Comparison of ENCODE assay signal across 1 cellular context in the genomic region with DNA sequence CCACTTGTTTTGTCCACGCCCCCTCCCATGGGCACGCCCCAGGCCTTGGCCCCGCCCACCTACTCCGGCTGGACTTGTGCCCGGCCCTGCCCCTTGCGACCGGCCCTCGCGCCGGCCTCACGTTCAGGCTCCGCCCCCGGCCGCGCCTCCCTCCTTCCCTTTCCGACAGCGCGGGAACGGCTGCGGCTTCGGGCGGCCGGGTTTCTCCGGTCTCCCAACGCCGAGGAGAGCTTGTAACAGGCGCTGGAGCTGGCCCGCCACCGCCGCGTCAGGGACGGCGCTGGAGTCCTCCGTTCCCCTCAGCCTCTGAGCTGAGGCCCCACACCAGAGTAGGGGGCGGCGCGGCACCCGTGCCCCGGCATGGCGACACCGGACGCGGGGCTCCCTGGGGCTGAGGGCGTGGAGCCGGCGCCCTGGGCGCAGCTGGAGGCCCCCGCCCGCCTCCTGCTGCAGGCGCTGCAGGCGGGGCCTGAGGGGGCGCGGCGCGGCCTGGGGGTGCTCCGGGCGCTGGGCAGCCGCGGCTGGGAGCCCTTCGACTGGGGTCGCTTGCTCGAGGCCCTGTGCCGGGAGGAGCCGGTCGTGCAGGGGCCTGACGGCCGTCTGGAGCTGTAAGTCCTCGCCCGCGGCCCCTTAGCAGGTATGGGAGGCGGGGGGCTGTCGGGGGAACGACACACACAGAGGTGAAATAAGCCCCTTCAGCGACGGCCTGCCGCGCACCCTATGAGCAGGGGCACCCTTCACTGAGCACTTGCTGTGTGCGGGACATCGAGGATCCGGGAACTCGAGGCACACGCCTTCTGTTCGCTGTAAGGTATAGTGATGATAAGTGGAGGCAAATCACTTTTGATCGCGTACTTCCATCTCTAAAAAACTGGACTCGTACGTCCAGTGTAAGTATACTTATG.
TF ChIP-seq lines count a peak whose summit lies in the region.

A gene with protein sequence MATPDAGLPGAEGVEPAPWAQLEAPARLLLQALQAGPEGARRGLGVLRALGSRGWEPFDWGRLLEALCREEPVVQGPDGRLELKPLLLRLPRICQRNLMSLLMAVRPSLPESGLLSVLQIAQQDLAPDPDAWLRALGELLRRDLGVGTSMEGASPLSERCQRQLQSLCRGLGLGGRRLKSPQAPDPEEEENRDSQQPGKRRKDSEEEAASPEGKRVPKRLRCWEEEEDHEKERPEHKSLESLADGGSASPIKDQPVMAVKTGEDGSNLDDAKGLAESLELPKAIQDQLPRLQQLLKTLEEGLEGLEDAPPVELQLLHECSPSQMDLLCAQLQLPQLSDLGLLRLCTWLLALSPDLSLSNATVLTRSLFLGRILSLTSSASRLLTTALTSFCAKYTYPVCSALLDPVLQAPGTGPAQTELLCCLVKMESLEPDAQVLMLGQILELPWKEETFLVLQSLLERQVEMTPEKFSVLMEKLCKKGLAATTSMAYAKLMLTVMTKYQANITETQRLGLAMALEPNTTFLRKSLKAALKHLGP (plus strand): TSS at position 153 of the 905 bp plus-strand sequence. CDS start 208 bp downstream, at position 361.

TF ChIP-seq in GM12878, 131 proteins besides CTCF, POLR2A, EP300 and RAD21 (continued from another document and continues in another):
- TF ChIP-seq, protein P1, sequence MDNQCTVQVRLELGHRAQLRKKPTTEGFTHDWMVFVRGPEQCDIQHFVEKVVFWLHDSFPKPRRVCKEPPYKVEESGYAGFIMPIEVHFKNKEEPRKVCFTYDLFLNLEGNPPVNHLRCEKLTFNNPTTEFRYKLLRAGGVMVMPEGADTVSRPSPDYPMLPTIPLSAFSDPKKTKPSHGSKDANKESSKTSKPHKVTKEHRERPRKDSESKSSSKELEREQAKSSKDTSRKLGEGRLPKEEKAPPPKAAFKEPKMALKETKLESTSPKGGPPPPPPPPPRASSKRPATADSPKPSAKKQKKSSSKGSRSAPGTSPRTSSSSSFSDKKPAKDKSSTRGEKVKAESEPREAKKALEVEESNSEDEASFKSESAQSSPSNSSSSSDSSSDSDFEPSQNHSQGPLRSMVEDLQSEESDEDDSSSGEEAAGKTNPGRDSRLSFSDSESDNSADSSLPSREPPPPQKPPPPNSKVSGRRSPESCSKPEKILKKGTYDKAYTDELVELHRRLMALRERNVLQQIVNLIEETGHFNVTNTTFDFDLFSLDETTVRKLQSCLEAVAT (IDR thresholded peaks at IDR 0.05): no peak
- TF ChIP-seq ZNF207 (IDR thresholded peaks at IDR 0.05; ENCODE audit: borderline replicate concordance) (peak; percentile 73; the same call in 1 of the 2 replicates), MEF2A (IDR thresholded peaks at IDR 0.05; ENCODE audit: insufficient read depth, low read depth, low read length) (no peak), SIX5 (IDR thresholded peaks at IDR 0.05; ENCODE audit: low read depth, low read length, severe bottlenecking) (no peak), SRF (IDR thresholded peaks at IDR 0.05; ENCODE audit: low read depth in 2 of 2, low read length in 2 of 2) (peak in 1 of 2 experiments; percentile 23; a peak in 1 of 4 replicates), KLF5 (IDR thresholded peaks at IDR 0.05; ENCODE audit: partially characterized antibody) (peak; percentile 30), YY1 (IDR thresholded peaks at IDR 0.05; ENCODE audit: low read depth, low read length) (0 out of 2 replicates have a peak, but pooled peaks have one; percentile 15), IRF4 (IDR thresholded peaks at IDR 0.05; ENCODE audit: low read depth, low read length) (no peak), GATAD2B (conservative IDR thresholded peaks at IDR 0.05; ENCODE audit: low read depth) (peak; percentile 84), NR2F1 (conservative IDR thresholded peaks at IDR 0.05) (peak; percentile 56; the same call in 1 of the 2 replicates), RBBP5 (conservative IDR thresholded peaks at IDR 0.05) (no peak), SREBF2 (IDR thresholded peaks at IDR 0.05; ENCODE audit: low read length) (no peak), MYB (IDR thresholded peaks at IDR 0.05; ENCODE audit: borderline replicate concordance, low read depth, low read length) (no peak), HDGF (IDR thresholded peaks at IDR 0.05) (peak; percentile 54; the same call in 1 of the 2 replicates), ESRRA (IDR thresholded peaks at IDR 0.05; ENCODE audit: low read length) (no peak), SUPT20H (IDR thresholded peaks at IDR 0.05; ENCODE audit: borderline replicate concordance, control insufficient read depth, low read depth, low read length) (no peak), FOXK2 (IDR thresholded peaks at IDR 0.05) (no peak), ZBED1 (IDR thresholded peaks at IDR 0.05; ENCODE audit: borderline replicate concordance) (no peak), MYC (IDR thresholded peaks at IDR 0.05; ENCODE audit: insufficient read depth, insufficient read length, insufficient replicate concordance, low read length, severe bottlenecking) (no peak), ZSCAN29 (IDR thresholded peaks at IDR 0.05) (no peak), HDAC2 (IDR thresholded peaks at IDR 0.05) (no peak), MTA3 (IDR thresholded peaks at IDR 0.05; ENCODE audit: borderline replicate concordance, low read length) (no peak), ZNF217 (IDR thresholded peaks at IDR 0.05) (0 out of 2 replicates have a peak, but pooled peaks have one; percentile 47), MEF2B (IDR thresholded peaks at IDR 0.05; ENCODE audit: partially characterized antibody, poor library complexity, severe bottlenecking) (no peak), RFX5 (IDR thresholded peaks at IDR 0.05; ENCODE audit: low read depth, low read length) (no peak), CHD4 (IDR thresholded peaks at IDR 0.05) (no peak), LARP7 (IDR thresholded peaks at IDR 0.05) (peak; percentile 88)
- TF ChIP-seq, protein P2, sequence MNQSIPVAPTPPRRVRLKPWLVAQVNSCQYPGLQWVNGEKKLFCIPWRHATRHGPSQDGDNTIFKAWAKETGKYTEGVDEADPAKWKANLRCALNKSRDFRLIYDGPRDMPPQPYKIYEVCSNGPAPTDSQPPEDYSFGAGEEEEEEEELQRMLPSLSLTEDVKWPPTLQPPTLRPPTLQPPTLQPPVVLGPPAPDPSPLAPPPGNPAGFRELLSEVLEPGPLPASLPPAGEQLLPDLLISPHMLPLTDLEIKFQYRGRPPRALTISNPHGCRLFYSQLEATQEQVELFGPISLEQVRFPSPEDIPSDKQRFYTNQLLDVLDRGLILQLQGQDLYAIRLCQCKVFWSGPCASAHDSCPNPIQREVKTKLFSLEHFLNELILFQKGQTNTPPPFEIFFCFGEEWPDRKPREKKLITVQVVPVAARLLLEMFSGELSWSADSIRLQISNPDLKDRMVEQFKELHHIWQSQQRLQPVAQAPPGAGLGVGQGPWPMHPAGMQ (IDR thresholded peaks at IDR 0.05; ENCODE audit: borderline replicate concordance): no peak
- TF ChIP-seq, protein P3, sequence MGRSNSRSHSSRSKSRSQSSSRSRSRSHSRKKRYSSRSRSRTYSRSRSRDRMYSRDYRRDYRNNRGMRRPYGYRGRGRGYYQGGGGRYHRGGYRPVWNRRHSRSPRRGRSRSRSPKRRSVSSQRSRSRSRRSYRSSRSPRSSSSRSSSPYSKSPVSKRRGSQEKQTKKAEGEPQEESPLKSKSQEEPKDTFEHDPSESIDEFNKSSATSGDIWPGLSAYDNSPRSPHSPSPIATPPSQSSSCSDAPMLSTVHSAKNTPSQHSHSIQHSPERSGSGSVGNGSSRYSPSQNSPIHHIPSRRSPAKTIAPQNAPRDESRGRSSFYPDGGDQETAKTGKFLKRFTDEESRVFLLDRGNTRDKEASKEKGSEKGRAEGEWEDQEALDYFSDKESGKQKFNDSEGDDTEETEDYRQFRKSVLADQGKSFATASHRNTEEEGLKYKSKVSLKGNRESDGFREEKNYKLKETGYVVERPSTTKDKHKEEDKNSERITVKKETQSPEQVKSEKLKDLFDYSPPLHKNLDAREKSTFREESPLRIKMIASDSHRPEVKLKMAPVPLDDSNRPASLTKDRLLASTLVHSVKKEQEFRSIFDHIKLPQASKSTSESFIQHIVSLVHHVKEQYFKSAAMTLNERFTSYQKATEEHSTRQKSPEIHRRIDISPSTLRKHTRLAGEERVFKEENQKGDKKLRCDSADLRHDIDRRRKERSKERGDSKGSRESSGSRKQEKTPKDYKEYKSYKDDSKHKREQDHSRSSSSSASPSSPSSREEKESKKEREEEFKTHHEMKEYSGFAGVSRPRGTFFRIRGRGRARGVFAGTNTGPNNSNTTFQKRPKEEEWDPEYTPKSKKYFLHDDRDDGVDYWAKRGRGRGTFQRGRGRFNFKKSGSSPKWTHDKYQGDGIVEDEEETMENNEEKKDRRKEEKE (IDR thresholded peaks at IDR 0.05): no peak
- TF ChIP-seq, protein P4, sequence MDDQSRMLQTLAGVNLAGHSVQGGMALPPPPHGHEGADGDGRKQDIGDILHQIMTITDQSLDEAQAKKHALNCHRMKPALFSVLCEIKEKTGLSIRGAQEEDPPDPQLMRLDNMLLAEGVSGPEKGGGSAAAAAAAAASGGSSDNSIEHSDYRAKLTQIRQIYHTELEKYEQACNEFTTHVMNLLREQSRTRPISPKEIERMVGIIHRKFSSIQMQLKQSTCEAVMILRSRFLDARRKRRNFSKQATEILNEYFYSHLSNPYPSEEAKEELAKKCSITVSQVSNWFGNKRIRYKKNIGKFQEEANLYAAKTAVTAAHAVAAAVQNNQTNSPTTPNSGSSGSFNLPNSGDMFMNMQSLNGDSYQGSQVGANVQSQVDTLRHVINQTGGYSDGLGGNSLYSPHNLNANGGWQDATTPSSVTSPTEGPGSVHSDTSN (IDR thresholded peaks at IDR 0.05; ENCODE audit: insufficient replicate concordance, low read depth, low read length): no peak
- TF ChIP-seq, protein P5, sequence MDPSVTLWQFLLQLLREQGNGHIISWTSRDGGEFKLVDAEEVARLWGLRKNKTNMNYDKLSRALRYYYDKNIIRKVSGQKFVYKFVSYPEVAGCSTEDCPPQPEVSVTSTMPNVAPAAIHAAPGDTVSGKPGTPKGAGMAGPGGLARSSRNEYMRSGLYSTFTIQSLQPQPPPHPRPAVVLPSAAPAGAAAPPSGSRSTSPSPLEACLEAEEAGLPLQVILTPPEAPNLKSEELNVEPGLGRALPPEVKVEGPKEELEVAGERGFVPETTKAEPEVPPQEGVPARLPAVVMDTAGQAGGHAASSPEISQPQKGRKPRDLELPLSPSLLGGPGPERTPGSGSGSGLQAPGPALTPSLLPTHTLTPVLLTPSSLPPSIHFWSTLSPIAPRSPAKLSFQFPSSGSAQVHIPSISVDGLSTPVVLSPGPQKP (IDR thresholded peaks at IDR 0.05; ENCODE audit: low read depth, low read length): no peak
- TF ChIP-seq, protein P6, sequence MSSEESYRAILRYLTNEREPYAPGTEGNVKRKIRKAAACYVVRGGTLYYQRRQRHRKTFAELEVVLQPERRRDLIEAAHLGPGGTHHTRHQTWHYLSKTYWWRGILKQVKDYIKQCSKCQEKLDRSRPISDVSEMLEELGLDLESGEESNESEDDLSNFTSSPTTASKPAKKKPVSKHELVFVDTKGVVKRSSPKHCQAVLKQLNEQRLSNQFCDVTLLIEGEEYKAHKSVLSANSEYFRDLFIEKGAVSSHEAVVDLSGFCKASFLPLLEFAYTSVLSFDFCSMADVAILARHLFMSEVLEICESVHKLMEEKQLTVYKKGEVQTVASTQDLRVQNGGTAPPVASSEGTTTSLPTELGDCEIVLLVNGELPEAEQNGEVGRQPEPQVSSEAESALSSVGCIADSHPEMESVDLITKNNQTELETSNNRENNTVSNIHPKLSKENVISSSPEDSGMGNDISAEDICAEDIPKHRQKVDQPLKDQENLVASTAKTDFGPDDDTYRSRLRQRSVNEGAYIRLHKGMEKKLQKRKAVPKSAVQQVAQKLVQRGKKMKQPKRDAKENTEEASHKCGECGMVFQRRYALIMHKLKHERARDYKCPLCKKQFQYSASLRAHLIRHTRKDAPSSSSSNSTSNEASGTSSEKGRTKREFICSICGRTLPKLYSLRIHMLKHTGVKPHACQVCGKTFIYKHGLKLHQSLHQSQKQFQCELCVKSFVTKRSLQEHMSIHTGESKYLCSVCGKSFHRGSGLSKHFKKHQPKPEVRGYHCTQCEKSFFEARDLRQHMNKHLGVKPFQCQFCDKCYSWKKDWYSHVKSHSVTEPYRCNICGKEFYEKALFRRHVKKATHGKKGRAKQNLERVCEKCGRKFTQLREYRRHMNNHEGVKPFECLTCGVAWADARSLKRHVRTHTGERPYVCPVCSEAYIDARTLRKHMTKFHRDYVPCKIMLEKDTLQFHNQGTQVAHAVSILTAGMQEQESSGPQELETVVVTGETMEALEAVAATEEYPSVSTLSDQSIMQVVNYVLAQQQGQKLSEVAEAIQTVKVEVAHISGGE (CRISPR knock-in tag; IDR thresholded peaks at IDR 0.05): no peak
- TF ChIP-seq, protein P7, sequence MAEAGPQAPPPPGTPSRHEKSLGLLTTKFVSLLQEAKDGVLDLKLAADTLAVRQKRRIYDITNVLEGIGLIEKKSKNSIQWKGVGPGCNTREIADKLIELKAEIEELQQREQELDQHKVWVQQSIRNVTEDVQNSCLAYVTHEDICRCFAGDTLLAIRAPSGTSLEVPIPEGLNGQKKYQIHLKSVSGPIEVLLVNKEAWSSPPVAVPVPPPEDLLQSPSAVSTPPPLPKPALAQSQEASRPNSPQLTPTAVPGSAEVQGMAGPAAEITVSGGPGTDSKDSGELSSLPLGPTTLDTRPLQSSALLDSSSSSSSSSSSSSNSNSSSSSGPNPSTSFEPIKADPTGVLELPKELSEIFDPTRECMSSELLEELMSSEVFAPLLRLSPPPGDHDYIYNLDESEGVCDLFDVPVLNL (IDR thresholded peaks at IDR 0.05; ENCODE audit: low read depth, low read length): peak; percentile 64; the same call in 1 of the 2 replicates
- TF ChIP-seq, protein P8, sequence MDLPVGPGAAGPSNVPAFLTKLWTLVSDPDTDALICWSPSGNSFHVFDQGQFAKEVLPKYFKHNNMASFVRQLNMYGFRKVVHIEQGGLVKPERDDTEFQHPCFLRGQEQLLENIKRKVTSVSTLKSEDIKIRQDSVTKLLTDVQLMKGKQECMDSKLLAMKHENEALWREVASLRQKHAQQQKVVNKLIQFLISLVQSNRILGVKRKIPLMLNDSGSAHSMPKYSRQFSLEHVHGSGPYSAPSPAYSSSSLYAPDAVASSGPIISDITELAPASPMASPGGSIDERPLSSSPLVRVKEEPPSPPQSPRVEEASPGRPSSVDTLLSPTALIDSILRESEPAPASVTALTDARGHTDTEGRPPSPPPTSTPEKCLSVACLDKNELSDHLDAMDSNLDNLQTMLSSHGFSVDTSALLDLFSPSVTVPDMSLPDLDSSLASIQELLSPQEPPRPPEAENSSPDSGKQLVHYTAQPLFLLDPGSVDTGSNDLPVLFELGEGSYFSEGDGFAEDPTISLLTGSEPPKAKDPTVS (IDR thresholded peaks at IDR 0.05; ENCODE audit: low read depth, low read length): no peak
- TF ChIP-seq, protein P9, sequence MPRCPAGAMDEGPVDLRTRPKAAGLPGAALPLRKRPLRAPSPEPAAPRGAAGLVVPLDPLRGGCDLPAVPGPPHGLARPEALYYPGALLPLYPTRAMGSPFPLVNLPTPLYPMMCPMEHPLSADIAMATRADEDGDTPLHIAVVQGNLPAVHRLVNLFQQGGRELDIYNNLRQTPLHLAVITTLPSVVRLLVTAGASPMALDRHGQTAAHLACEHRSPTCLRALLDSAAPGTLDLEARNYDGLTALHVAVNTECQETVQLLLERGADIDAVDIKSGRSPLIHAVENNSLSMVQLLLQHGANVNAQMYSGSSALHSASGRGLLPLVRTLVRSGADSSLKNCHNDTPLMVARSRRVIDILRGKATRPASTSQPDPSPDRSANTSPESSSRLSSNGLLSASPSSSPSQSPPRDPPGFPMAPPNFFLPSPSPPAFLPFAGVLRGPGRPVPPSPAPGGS (IDR thresholded peaks at IDR 0.05; ENCODE audit: borderline replicate concordance, insufficient read depth, low read depth, low read length, poor library complexity, severe bottlenecking): no peak
